In the genomic region with DNA sequence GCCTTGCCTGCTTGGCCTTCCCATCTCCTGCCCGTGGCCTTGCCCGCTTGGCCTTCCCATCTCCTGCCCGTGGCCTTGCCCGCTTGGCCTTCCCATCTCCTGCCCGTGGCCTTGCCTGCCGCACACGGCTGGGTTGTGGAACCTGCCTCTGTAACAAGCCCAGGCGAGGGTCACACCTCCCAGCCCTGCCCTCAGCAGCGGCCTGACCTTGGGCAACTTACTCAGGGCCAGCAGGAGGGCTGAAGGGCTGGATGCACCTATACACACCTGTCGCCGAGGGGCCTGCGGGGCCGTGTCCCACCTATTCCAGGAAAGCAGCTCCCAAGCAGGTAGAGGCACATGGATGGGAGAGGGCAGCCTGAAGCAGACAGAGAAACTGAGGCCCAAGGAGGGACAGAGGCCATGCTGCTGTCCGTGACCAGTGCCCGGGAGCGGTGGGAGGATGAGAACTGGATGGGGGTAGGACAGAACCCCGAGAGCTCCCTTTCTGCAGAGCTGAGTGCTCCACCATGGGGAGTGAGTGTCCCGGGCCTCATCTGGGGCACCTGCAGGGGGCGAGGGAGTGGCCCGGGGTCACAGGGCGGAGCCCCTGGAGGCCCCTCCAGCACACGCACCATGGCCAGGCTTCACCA, we compare ENCODE assay signal across 21 cellular contexts.
"Had no signal": no experiment of that assay in that cellular context is flagged by ENCODE, and none has a peak within 500 bp of the region (broad histone marks: within the 10 kb centered on the region; RNA-seq: fewer than 3 reads in every experiment).

No MANE protein-coding gene starts in this region.

- H3K36me3 Mint-ChIP-seq: activated naive CD4-positive, alpha-beta T cell treated with anti-CD3 and anti-CD28 coated beads, Interleukin-2, amount 50 U/mL, for 72 hours; mesothelial cell of epicardium; stimulated activated effector memory CD8-positive, alpha-beta T cell treated with anti-CD3 and anti-CD28 coated beads, Interleukin-12 subunit alpha, Interleukin-12 subunit beta, amount 100 ng/mL, for 72 hours had no signal

- H3K9me3 ChIP-seq: body of pancreas, gastrocnemius medialis, heart right ventricle, stomach had no signal

- H3K4me3 ChIP-seq: body of pancreas, coronary artery, gastrocnemius medialis, heart right ventricle, lung, smooth muscle cell, stomach had no signal

- H3K36me3 ChIP-seq: gastrocnemius medialis, heart right ventricle, WERI-Rb-1 had no signal

- H3K4me1 ChIP-seq: body of pancreas had no signal

- H3K27ac Mint-ChIP-seq: activated naive CD4-positive, alpha-beta T cell treated with anti-CD3 and anti-CD28 coated beads, Interleukin-2, amount 50 U/mL, for 72 hours; activated T-helper 1 cell treated with anti-CD3 and anti-CD28 coated beads, Interleukin-12 subunit alpha, Interleukin-12 subunit beta, Interleukin-2, Interleukin-4 antibody, amounts not matched to agents 30 ng/mL and 10 ng/mL and 1 ng/mL, durations not matched to agents 14 hours and 24 hours and 36 hours; mesothelial cell of epicardium; progenitor cell of endocrine pancreas; stimulated activated effector memory CD8-positive, alpha-beta T cell treated with anti-CD3 and anti-CD28 coated beads, Interleukin-12 subunit alpha, Interleukin-12 subunit beta, amount 100 ng/mL, for 72 hours; type B pancreatic cell had no signal

- H3K27ac ChIP-seq: body of pancreas, coronary artery, gastrocnemius medialis, heart right ventricle, stomach, WERI-Rb-1 had no signal

- ATAC-seq: activated naive CD4-positive, alpha-beta T cell treated with anti-CD3 and anti-CD28 coated beads, Interleukin-2, amount 50 U/mL, for 72 hours; body of pancreas; gastrocnemius medialis; heart right ventricle; stimulated activated effector memory CD8-positive, alpha-beta T cell treated with anti-CD3 and anti-CD28 coated beads, Interleukin-12 subunit alpha, Interleukin-12 subunit beta, amount 100 ng/mL, for 72 hours had no signal

- H3K9me3 Mint-ChIP-seq: activated naive CD4-positive, alpha-beta T cell treated with anti-CD3 and anti-CD28 coated beads, Interleukin-2, amount 50 U/mL, for 72 hours; activated T-helper 1 cell treated with anti-CD3 and anti-CD28 coated beads, Interleukin-12 subunit alpha, Interleukin-12 subunit beta, Interleukin-2, Interleukin-4 antibody, amounts not matched to agents 30 ng/mL and 10 ng/mL and 1 ng/mL, durations not matched to agents 14 hours and 24 hours and 36 hours; mesothelial cell of epicardium; stimulated activated effector memory CD8-positive, alpha-beta T cell treated with anti-CD3 and anti-CD28 coated beads, Interleukin-12 subunit alpha, Interleukin-12 subunit beta, amount 100 ng/mL, for 72 hours; type B pancreatic cell had no signal

- DNase-seq: activated CD4-positive, alpha-beta T cell treated with anti-CD3 and anti-CD28 coated beads, Interleukin-2, amount 50 U/mL, for 48 hours; activated gamma-delta T cell treated with Interleukin-2 at 50 U/mL for 16 hours; activated T-cell treated with anti-CD3 and anti-CD28 coated beads for 4 hours; amniotic stem cell; caudate nucleus; gastrocnemius medialis; kidney glomerular epithelial cell; stimulated activated CD4-positive, alpha-beta T cell treated with anti-CD3 and anti-CD28 coated beads, Interleukin-4, amount 100 ng/mL, for 24 hours; stomach; WERI-Rb-1 had no signal

- H3K27me3 Mint-ChIP-seq: progenitor cell of endocrine pancreas, type B pancreatic cell had no signal

- H3K27me3 ChIP-seq: body of pancreas, gastrocnemius medialis, heart right ventricle, stomach had no signal

- H3K4me2 ChIP-seq: smooth muscle cell had no signal

- H3K4me3 Mint-ChIP-seq: activated T-helper 1 cell treated with anti-CD3 and anti-CD28 coated beads, Interleukin-12 subunit alpha, Interleukin-12 subunit beta, Interleukin-2, Interleukin-4 antibody, amounts not matched to agents 30 ng/mL and 10 ng/mL and 1 ng/mL, durations not matched to agents 14 hours and 24 hours and 36 hours; mesothelial cell of epicardium; stimulated activated effector memory CD8-positive, alpha-beta T cell treated with anti-CD3 and anti-CD28 coated beads, Interleukin-12 subunit alpha, Interleukin-12 subunit beta, amount 100 ng/mL, for 72 hours; type B pancreatic cell had no signal
